Comparison of ENCODE assay signal across 17 cellular contexts in the genomic region with DNA sequence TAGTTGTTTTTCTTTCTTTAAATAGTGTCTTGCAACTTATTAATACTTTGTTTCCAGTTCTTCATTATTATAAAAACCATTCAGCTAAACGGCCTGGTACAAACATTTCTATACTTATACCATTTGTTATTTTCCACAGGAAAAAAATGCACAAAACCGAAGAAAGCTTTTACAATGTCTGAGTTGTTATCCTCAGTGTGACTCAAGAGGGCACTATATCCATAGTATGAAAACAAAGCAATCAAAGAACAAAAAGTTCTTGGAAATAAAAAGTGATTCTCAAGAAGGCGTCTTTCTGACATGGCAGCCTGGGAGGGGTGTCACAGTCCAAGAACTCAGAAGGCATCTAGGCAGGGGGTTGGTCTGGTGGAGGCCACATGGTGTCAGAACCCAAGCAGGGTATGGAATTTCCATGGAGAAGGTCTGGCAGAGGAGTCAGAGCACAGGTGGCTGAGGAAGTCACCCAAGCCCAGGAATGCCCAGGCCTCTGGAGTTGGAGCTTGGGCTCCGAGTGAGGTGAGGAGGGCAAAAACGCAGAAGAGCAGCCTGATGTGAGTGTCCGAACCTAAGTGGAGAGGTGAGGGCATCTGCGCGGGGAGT.
A peak's percentile ranks its signal among the peaks of the same experiment; 100 is the strongest.
DNase-seq lines count a peak whose midpoint lies in the region; TF ChIP-seq lines count a peak whose summit lies in the region.
"Had no signal": no experiment of that assay in that cellular context is flagged by ENCODE, and none has a peak within 500 bp of the region (broad histone marks: within the 10 kb centered on the region; RNA-seq: fewer than 3 reads in every experiment).

No MANE protein-coding gene starts in this region.

- no peak for DNase-seq in MCF 10A (ENCODE audit: unreplicated experiment)
- DNase-seq in breast epithelium (ENCODE audit: low spot score in 2 of 2), result no peak
- DNase-seq in OCI-M1 (lab: John Stamatoyannopoulos, UW), result peak; percentile 19
- DNase-seq in endothelial cell (ENCODE audit: low spot score), result no peak
- no peak for DNase-seq in mesenteric fat pad (ENCODE audit: low spot score)
- DNase-seq in AG08396 (ENCODE audit: low spot score), result no peak
- DNase-seq in dedifferentiated amniotic fluid mesenchymal stem cell (ENCODE audit: extremely low spot score), result no peak
- DNase-seq in HCEC 1CT, result no peak
- DNase-seq: activated naive CD4-positive, alpha-beta T cell treated with anti-CD3 and anti-CD28 coated beads, Interleukin-2, amount 50 U/mL, for 16 hours; effector CD8-positive, alpha-beta T cell; Kasumi-1; left lung; NCI-H187 treated with DMSO at 0.1 percent for 48 hours; NCI-H510A treated with DMSO at 0.1 percent for 48 hours; posterior cingulate gyrus; spleen; stimulated activated naive CD4-positive, alpha-beta T cell treated with Interleukin-2 at 50 U/mL for 16 hours had no signal

- H3K4me3 Mint-ChIP-seq in MCF 10A (ENCODE audit: unreplicated experiment) (no peak overlapping the region), endothelial cell (ENCODE audit: unreplicated experiment) (peak overlapping the region; percentile 37)

- TF ChIP-seq CTCF in MCF 10A (IDR thresholded peaks at IDR 0.05; ENCODE audit: unreplicated experiment), result no peak
- no peak for TF ChIP-seq CTCF in breast epithelium (IDR thresholded peaks at IDR 0.05)
- TF ChIP-seq CTCF in endothelial cell (IDR thresholded peaks at IDR 0.05; ENCODE audit: unreplicated experiment), result no peak

- no peaks in the 10 kb centered on the region for H3K4me1 ChIP-seq in breast epithelium
- H3K4me1 ChIP-seq: left lung, spleen had no signal

- CTCF ChIA-PET in MCF 10A (lab: Yijun Ruan, JAX), result interaction anchor here (0.7 kb wide), 2 partner anchors 41 to 53 kb away, joined by 3 to 4 read pairs; no protein-coding TSS in a partner anchor

- no peak for TF ChIP-seq POLR2A in breast epithelium (IDR thresholded peaks at IDR 0.05)

- POLR2A ChIA-PET in MCF 10A (lab: Yijun Ruan, JAX), result no interaction called here

- H3K36me3 Mint-ChIP-seq in MCF 10A (ENCODE audit: insufficient read depth, unreplicated experiment) (peaks cover 90% of the 10 kb centered on the region), endothelial cell (ENCODE audit: low read depth, unreplicated experiment) (peaks cover 44% of the 10 kb centered on the region)

- intact Hi-C loops in MCF 10A (cut with micrococcal nuclease), result no loop called here
- intact Hi-C loops in breast epithelium (cut with DNase I; ENCODE audit: low total_unique reads), result no loop called here

- H3K27ac ChIP-seq in breast epithelium, result no peak overlapping the region
- H3K27ac ChIP-seq: left lung, spleen had no signal

- H3K4me3 ChIP-seq in breast epithelium, result no peak overlapping the region
- H3K4me3 ChIP-seq: left lung, spleen had no signal

- H3K27me3 ChIP-seq in breast epithelium, result no peaks in the 10 kb centered on the region
- H3K27me3 ChIP-seq: left lung, spleen had no signal

- no peaks in the 10 kb centered on the region for H3K27me3 Mint-ChIP-seq in MCF 10A (ENCODE audit: insufficient read depth, unreplicated experiment)
- no peaks in the 10 kb centered on the region for H3K27me3 Mint-ChIP-seq in endothelial cell (ENCODE audit: unreplicated experiment)

- peaks cover 7% of the 10 kb centered on the region for H3K36me3 ChIP-seq in breast epithelium

- H3K4me1 Mint-ChIP-seq in MCF 10A (ENCODE audit: insufficient read depth, unreplicated experiment), result no peaks in the 10 kb centered on the region
- H3K4me1 Mint-ChIP-seq in endothelial cell (ENCODE audit: unreplicated experiment), result no peaks in the 10 kb centered on the region

- no TSS peak for BruUV-seq in MCF 10A (replicated peaks; lab: Mats Ljungman, UMichigan)

- H3K9me3 ChIP-seq in breast epithelium, result no peaks in the 10 kb centered on the region
- H3K9me3 ChIP-seq: left lung, spleen had no signal

- H3K27ac Mint-ChIP-seq in MCF 10A (ENCODE audit: low read depth, unreplicated experiment) (peak overlapping the region; percentile 59), endothelial cell (ENCODE audit: unreplicated experiment) (no peak overlapping the region)

- no peaks in the 10 kb centered on the region for H3K9me3 Mint-ChIP-seq in MCF 10A (ENCODE audit: unreplicated experiment)
- no peaks in the 10 kb centered on the region for H3K9me3 Mint-ChIP-seq in endothelial cell (ENCODE audit: unreplicated experiment)
